ENCODE assay signal across 8 cellular contexts in genomic region chr10:21525367-21526183, GRCh38. TPM values are rescaled to one million over a fixed set of nuclear protein-coding genes. Genes with fewer than 3 reads are reported as not detected.
A peak's percentile ranks its signal among the peaks of the same experiment; 100 is the strongest.
DNase-seq lines count a peak whose midpoint lies in the region; ATAC-seq and TF ChIP-seq lines count a peak whose summit lies in the region.

SKIDA1 (minus strand) TSS chr10:21525682; CDS start chr10:21517822, 7,860 bp downstream.

- H3K4me3 ChIP-seq in WI38 (ENCODE audit: low read depth, low read length), result peak within 1 kb of the TSS; percentile 70

- no peak for TF ChIP-seq CTCF in WI38 (IDR thresholded peaks at IDR 0.05; ENCODE audit: low read depth, low read length)

- ATAC-seq in GM18867 (IDR thresholded peaks at IDR 0.05; ENCODE audit: unreplicated experiment), result peak; percentile 51
- ATAC-seq in HG03108 (IDR thresholded peaks at IDR 0.05; ENCODE audit: unreplicated experiment), result peak; percentile 42

- H3K27ac ChIP-seq in cingulate gyrus (ENCODE audit: low read depth, low read length), result peak within 1 kb of the TSS; percentile 94

- DNase-seq in A172 (ENCODE audit: low spot score) (peak; percentile 88), NCI-H2196 (lab: John Stamatoyannopoulos, UW; ENCODE audit: unreplicated experiment) (peak; percentile 68), kidney glomerular epithelial cell (lab: John Stamatoyannopoulos, UW) (peak; percentile 77)
- DNase-seq in stimulated activated CD4-positive, alpha-beta T cell treated with anti-CD3 and anti-CD28 coated beads, Interleukin-12 subunit alpha, Interleukin-12 subunit beta, amount 100 ng/mL, for 4 hours, result peak; percentile 66

RNA-seq across cellular contexts. Expression of gene SKIDA1, which starts in this region (rescaled TPM):
- 0.53 and 2.4 TPM in 2 replicates for total RNA-seq in A172 (2014; rRNA removed; shearing (Covaris generic))

Comparison
In these comparisons a context has a peak if more than half of its experiments do, and no peak if none do; other contexts are left out.
1. Peak in every context shown above with its lines: DNase-seq, ATAC-seq, H3K4me3 ChIP-seq and H3K27ac ChIP-seq.